Comparison of ENCODE assay signal across 13 cellular contexts in the genomic region with DNA sequence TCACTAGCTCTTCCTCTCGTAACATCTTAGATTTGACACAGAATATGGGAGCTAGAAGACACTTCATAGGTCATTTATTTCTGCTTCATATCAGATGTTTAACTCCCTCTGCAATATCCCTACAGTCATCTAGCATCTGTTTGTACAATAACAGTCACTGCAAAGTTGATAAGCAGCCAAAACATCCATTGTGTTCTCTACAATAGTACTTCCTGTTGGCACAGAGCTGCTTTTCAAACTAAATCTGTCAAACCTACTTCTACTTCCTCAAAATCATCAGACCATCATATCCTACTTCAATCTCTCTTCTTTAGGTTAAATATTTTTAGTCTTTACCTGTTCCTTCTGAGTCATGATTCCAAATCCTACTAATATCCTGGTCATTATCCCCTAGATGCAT.
DNase-seq lines count a peak whose midpoint lies in the region; ATAC-seq, FAIRE-seq and TF ChIP-seq lines count a peak whose summit lies in the region.
"Had no signal": no experiment of that assay in that cellular context is flagged by ENCODE, and none has a peak within 500 bp of the region (broad histone marks: within the 10 kb centered on the region; RNA-seq: fewer than 3 reads in every experiment).

No MANE protein-coding gene starts in this region.

- in situ Hi-C loops in HepG2 (cut with HindIII; ENCODE audit: extremely low pct_ligation_motif_present, low pct_unique_long_range_greater_than_20kb), result no loop called here

- CTCF ChIA-PET in HepG2 (lab: Yijun Ruan, JAX; ENCODE audit: low intra/inter-chr PET ratio, low total read pairs), result no interaction called here

- H3K4me1 ChIP-seq in right lobe of liver, result no peaks in the 10 kb centered on the region
- H3K4me1 ChIP-seq in HepG2 (ENCODE audit: insufficient read depth, low read length), result no peaks in the 10 kb centered on the region
- no peaks in the 10 kb centered on the region for H3K4me1 ChIP-seq in RWPE2 (ENCODE audit: insufficient read depth, poor library complexity, severe bottlenecking)
- no peaks in the 10 kb centered on the region for H3K4me1 ChIP-seq in upper lobe of right lung
- no peaks in the 10 kb centered on the region for H3K4me1 ChIP-seq in ascending aorta
- H3K4me1 ChIP-seq in psoas muscle, result no peaks in the 10 kb centered on the region

- no TSS peak for BruUV-seq in HepG2 (replicated peaks; lab: Mats Ljungman, UMichigan)

- no peak for FAIRE-seq in HepG2 (lab: Jason Lieb, UNC)
- FAIRE-seq: kidney had no signal

- intact Hi-C loops in right lobe of liver (cut with DNase I) (no loop called here), HepG2 (cut with micrococcal nuclease; ENCODE audit: unreplicated experiment) (no loop called here), upper lobe of right lung (cut with DNase I) (no loop called here), ascending aorta (cut with DNase I) (no loop called here), psoas muscle (cut with DNase I) (no loop called here)

- DNase-seq in right lobe of liver (no peak), HepG2 (ENCODE audit: low spot score) (no peak), RWPE2 (ENCODE audit: low spot score) (no peak), upper lobe of right lung (no peak), T-helper 9 cell (no peak), ascending aorta (ENCODE audit: low spot score in 2 of 2) (no peak), psoas muscle (no peak)
- DNase-seq: activated CD4-positive, alpha-beta memory T cell treated with anti-CD3 and anti-CD28 coated beads, Interleukin-2, amount 10 ng/mL, durations not matched to agents 7 days and 5 days; kidney; NCI-H146; trophoblast cell had no signal

- no peak overlapping the region for H3K9ac ChIP-seq in HepG2 (ENCODE audit: insufficient read depth, low read depth, low read length)

- no peak overlapping the region for H3K27ac ChIP-seq in right lobe of liver
- H3K27ac ChIP-seq in HepG2 (ENCODE audit: extremely low read length, insufficient read depth, low read length), result no peak overlapping the region
- H3K27ac ChIP-seq in RWPE2 (ENCODE audit: poor library complexity, severe bottlenecking), result no peak overlapping the region
- no peak overlapping the region for H3K27ac ChIP-seq in upper lobe of right lung
- H3K27ac ChIP-seq in ascending aorta, result no peak overlapping the region
- no peak overlapping the region for H3K27ac ChIP-seq in psoas muscle
- H3K27ac ChIP-seq: cardiac muscle cell had no signal

- TF ChIP-seq EP300 in HepG2 (IDR thresholded peaks at IDR 0.05; ENCODE audit: low read depth in 2 of 2, low read length in 2 of 2) (no peak), HepG2 (CRISPR knock-in tag; IDR thresholded peaks at IDR 0.05; ENCODE audit: borderline replicate concordance) (no peak)

- TF ChIP-seq POLR2A in right lobe of liver (IDR thresholded peaks at IDR 0.05), result no peak
- no peak for TF ChIP-seq POLR2A in HepG2 (IDR thresholded peaks at IDR 0.05; ENCODE audit: insufficient read depth in 1 of 2, low read depth in 2 of 2, low read length in 2 of 2)

- no peak overlapping the region for H3K4me2 ChIP-seq in HepG2 (ENCODE audit: low read depth, low read length)

- 55% methylated on average over 1 of the region's 1 CpG for WGBS in right lobe of liver (ENCODE audit: insufficient coverage, low coverage, low lambda C conversion rate, missing lambda C conversion rate)
- 0% methylated on average over 1 of the region's 1 CpG for WGBS in HepG2 (ENCODE audit: low lambda C conversion rate)
- whole genome bisulfite sequencing in psoas muscle, 3 donors, result 36 to 61% (median 59%) methylated on average over 1 of the region's 1 CpG

- no peaks in the 10 kb centered on the region for H3K9me3 ChIP-seq in right lobe of liver
- no peaks in the 10 kb centered on the region for H3K9me3 ChIP-seq in HepG2 (ENCODE audit: low read length)
- no peaks in the 10 kb centered on the region for H3K9me3 ChIP-seq in RWPE2 (ENCODE audit: severe bottlenecking)
- H3K9me3 ChIP-seq in upper lobe of right lung, result no peaks in the 10 kb centered on the region
- no peaks in the 10 kb centered on the region for H3K9me3 ChIP-seq in ascending aorta
- H3K9me3 ChIP-seq in psoas muscle, result no peaks in the 10 kb centered on the region

- H3K36me3 ChIP-seq in right lobe of liver (no peaks in the 10 kb centered on the region), HepG2 (replicated peaks in 1 of 2; ENCODE audit: control insufficient read depth in 1 of 2, insufficient read depth in 2 of 2, low read length in 2 of 2) (no peaks in the 10 kb centered on the region), RWPE2 (ENCODE audit: low read depth) (no peaks in the 10 kb centered on the region), upper lobe of right lung (no peaks in the 10 kb centered on the region), ascending aorta (no peaks in the 10 kb centered on the region), psoas muscle (ENCODE audit: insufficient read depth in 1 of 2, low read depth in 1 of 2) (no peaks in the 10 kb centered on the region)
- H3K36me3 ChIP-seq: cardiac muscle cell had no signal

- H3K27me3 ChIP-seq in right lobe of liver (no peaks in the 10 kb centered on the region), HepG2 (ENCODE audit: control insufficient read depth in 1 of 2, insufficient read depth in 2 of 2, low read length in 2 of 2) (no peaks in the 10 kb centered on the region), RWPE2 (ENCODE audit: insufficient read depth, poor library complexity, severe bottlenecking) (peaks cover 3% of the 10 kb centered on the region), upper lobe of right lung (no peaks in the 10 kb centered on the region), ascending aorta (no peaks in the 10 kb centered on the region), psoas muscle (ENCODE audit: insufficient read depth in 3 of 3, low read length in 2 of 3) (no peaks in the 10 kb centered on the region)
- H3K27me3 ChIP-seq: cardiac muscle cell had no signal

- no peak overlapping the region for H2AFZ ChIP-seq in HepG2 (ENCODE audit: low read length)

- no peaks in the 10 kb centered on the region for H3K79me2 ChIP-seq in HepG2 (ENCODE audit: insufficient read depth, low read length)

- TF ChIP-seq CTCF in right lobe of liver (IDR thresholded peaks at IDR 0.05) (no peak), HepG2 (CRISPR knock-in tag; IDR thresholded peaks at IDR 0.05) (no peak), RWPE2 (IDR thresholded peaks at IDR 0.05; ENCODE audit: poor library complexity, severe bottlenecking) (no peak), upper lobe of right lung (IDR thresholded peaks at IDR 0.05) (no peak), ascending aorta (IDR thresholded peaks at IDR 0.05) (no peak), psoas muscle (IDR thresholded peaks at IDR 0.05) (no peak)

- no peak for TF ChIP-seq RAD21 in HepG2 (CRISPR knock-in tag; IDR thresholded peaks at IDR 0.05)

- H4K20me1 ChIP-seq in HepG2 (ENCODE audit: insufficient read depth, low read length), result no peaks in the 10 kb centered on the region

- H3K4me3 ChIP-seq in right lobe of liver, result no peak overlapping the region
- no peak overlapping the region for H3K4me3 ChIP-seq in HepG2 (replicated peaks in 1 of 3; ENCODE audit: insufficient read depth in 1 of 3, low read depth in 2 of 3, low read length in 3 of 3)
- no peak overlapping the region for H3K4me3 ChIP-seq in RWPE2 (ENCODE audit: severe bottlenecking)
- H3K4me3 ChIP-seq in upper lobe of right lung, result no peak overlapping the region
- no peak overlapping the region for H3K4me3 ChIP-seq in ascending aorta
- H3K4me3 ChIP-seq in psoas muscle, result no peak overlapping the region
- H3K4me3 ChIP-seq: cardiac muscle cell had no signal

- ATAC-seq in right lobe of liver (peak; percentile 27 to 56 (median 45)), HepG2 (no peak), HG03354 (IDR thresholded peaks at IDR 0.05; ENCODE audit: poor library complexity, severe bottlenecking, unreplicated experiment) (peak; percentile 86), RWPE2 (ENCODE audit: low read depth) (0 out of 3 replicates have a peak, but pooled peaks have one; percentile 31), upper lobe of right lung (peak; percentile 20), psoas muscle (no peak)

- POLR2A ChIA-PET in HepG2 (lab: Yijun Ruan, JAX), result no interaction called here

TF ChIP-seq in HepG2, 621 proteins besides CTCF, POLR2A, EP300 and RAD21 (continues in another document):
- TF ChIP-seq ZMYM3 (CRISPR knock-in tag; IDR thresholded peaks at IDR 0.05) (no peak), RXRB (CRISPR knock-in tag; IDR thresholded peaks at IDR 0.05; ENCODE audit: borderline replicate concordance) (no peak), PHB2 (IDR thresholded peaks at IDR 0.05; ENCODE audit: partially characterized antibody) (no peak), ZNF572 (CRISPR knock-in tag; IDR thresholded peaks at IDR 0.05) (no peak), RBFOX2 (IDR thresholded peaks at IDR 0.05; ENCODE audit: low read depth, low read length) (no peak), SIX1 (CRISPR knock-in tag; IDR thresholded peaks at IDR 0.05; ENCODE audit: borderline replicate concordance) (no peak), SMARCC2 (IDR thresholded peaks at IDR 0.05) (no peak), U2AF1 (optimal IDR thresholded peaks at IDR 0.05; ENCODE audit: low read depth, low read length) (no peak)
- TF ChIP-seq, protein P1, sequence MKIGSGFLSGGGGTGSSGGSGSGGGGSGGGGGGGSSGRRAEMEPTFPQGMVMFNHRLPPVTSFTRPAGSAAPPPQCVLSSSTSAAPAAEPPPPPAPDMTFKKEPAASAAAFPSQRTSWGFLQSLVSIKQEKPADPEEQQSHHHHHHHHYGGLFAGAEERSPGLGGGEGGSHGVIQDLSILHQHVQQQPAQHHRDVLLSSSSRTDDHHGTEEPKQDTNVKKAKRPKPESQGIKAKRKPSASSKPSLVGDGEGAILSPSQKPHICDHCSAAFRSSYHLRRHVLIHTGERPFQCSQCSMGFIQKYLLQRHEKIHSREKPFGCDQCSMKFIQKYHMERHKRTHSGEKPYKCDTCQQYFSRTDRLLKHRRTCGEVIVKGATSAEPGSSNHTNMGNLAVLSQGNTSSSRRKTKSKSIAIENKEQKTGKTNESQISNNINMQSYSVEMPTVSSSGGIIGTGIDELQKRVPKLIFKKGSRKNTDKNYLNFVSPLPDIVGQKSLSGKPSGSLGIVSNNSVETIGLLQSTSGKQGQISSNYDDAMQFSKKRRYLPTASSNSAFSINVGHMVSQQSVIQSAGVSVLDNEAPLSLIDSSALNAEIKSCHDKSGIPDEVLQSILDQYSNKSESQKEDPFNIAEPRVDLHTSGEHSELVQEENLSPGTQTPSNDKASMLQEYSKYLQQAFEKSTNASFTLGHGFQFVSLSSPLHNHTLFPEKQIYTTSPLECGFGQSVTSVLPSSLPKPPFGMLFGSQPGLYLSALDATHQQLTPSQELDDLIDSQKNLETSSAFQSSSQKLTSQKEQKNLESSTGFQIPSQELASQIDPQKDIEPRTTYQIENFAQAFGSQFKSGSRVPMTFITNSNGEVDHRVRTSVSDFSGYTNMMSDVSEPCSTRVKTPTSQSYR (CRISPR knock-in tag; IDR thresholded peaks at IDR 0.05; ENCODE audit: borderline replicate concordance), result no peak
- TF ChIP-seq, protein P2, sequence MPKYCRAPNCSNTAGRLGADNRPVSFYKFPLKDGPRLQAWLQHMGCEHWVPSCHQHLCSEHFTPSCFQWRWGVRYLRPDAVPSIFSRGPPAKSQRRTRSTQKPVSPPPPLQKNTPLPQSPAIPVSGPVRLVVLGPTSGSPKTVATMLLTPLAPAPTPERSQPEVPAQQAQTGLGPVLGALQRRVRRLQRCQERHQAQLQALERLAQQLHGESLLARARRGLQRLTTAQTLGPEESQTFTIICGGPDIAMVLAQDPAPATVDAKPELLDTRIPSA (CRISPR knock-in tag; IDR thresholded peaks at IDR 0.05; ENCODE audit: borderline replicate concordance), result no peak

Comparison
In these comparisons a context has a peak if more than half of its experiments do, and no peak if none do; other contexts are left out.
1. ATAC-seq: peak in right lobe of liver (4 of 4), HG03354 (single experiment), RWPE2 (single experiment) and upper lobe of right lung (single experiment); none in HepG2 (single experiment) and psoas muscle (0 of 4).